In genomic region chr11:133928628-133929059, GRCh38 we compare ENCODE assay signal across 8 cellular contexts. TPM values are rescaled to one million over a fixed set of nuclear protein-coding genes. Genes with fewer than 3 reads are reported as not detected.
DNase-seq lines count a peak whose midpoint lies in the region; ATAC-seq, FAIRE-seq and TF ChIP-seq lines count a peak whose summit lies in the region.

No MANE protein-coding gene starts in this region.

- TF ChIP-seq CTCF in pancreas (IDR thresholded peaks at IDR 0.05) (no peak), psoas muscle (IDR thresholded peaks at IDR 0.05) (no peak)

- H3K4me1 ChIP-seq in pancreas (peaks cover 0 to 4% (median 0%) of the 10 kb centered on the region in 3 donors), psoas muscle (no peaks in the 10 kb centered on the region)

- FAIRE-seq in pancreas (lab: Jason Lieb, UNC) = no peak

- intact Hi-C loops in pancreas (cut with DNase I) (loop anchor here (5.0 to 10.0 kb wide), 2 partner anchors 214 to 216 kb away; no protein-coding TSS in a partner anchor), psoas muscle (cut with DNase I) (loop anchor here (5.0 kb wide), 2 partner anchors 119 to 214 kb away; no protein-coding TSS in a partner anchor)

- H3K27ac ChIP-seq in pancreas (no peak overlapping the region), psoas muscle (no peak overlapping the region)

- WGBS in pancreas, 2 donors = 24 to 27% methylated on average over 5 of the region's 5 CpGs
- 64 to 71% (median 67%) methylated on average over 5 of the region's 5 CpGs for WGBS in psoas muscle, 3 donors

- H3K9me3 ChIP-seq in pancreas (no peaks in the 10 kb centered on the region), psoas muscle (no peaks in the 10 kb centered on the region)

- H3K4me3 ChIP-seq in pancreas (no peak overlapping the region), psoas muscle (no peak overlapping the region)

- H3K36me3 ChIP-seq in pancreas (no peaks in the 10 kb centered on the region), psoas muscle (ENCODE audit: insufficient read depth in 1 of 2, low read depth in 1 of 2) (peaks cover 0 to 15% of the 10 kb centered on the region in 2 donors)

- H3K27me3 ChIP-seq in pancreas (no peaks in the 10 kb centered on the region), psoas muscle (ENCODE audit: insufficient read depth in 3 of 3, low read length in 2 of 3) (no peaks in the 10 kb centered on the region)

- ATAC-seq in GM18511 (IDR thresholded peaks at IDR 0.05; ENCODE audit: unreplicated experiment) = peak; percentile 48
- ATAC-seq in pancreas = peak; percentile 25 to 62 (median 42)
- no peak for ATAC-seq in GM21367 (IDR thresholded peaks at IDR 0.05; ENCODE audit: unreplicated experiment)
- no peak for ATAC-seq in GM19324 (IDR thresholded peaks at IDR 0.05; ENCODE audit: low FRiP score, unreplicated experiment)
- no peak for ATAC-seq in GM21515 (IDR thresholded peaks at IDR 0.05; ENCODE audit: unreplicated experiment)
- no peak for ATAC-seq in psoas muscle

- DNase-seq in NCI-H1417 treated with DMSO at 0.1 percent for 48 hours (lab: John Stamatoyannopoulos, UW) = peak; percentile 29
- peak; percentile 52 for DNase-seq in activated CD8-positive, alpha-beta memory T cell treated with anti-CD3 and anti-CD28 coated beads, Interleukin-2, amount 50 U/mL, for 4 hours
- DNase-seq in pancreas = no peak
- DNase-seq in psoas muscle = no peak

RNA-seq across cellular contexts. Expression of gene IGSF9B, which starts 28.1 kb away (rescaled TPM):
- total RNA-seq in pancreas (1 to 10 TPM; 1.1 to 5.8 (median 2.7) TPM), psoas muscle (1 to 10 TPM in 2 of 4 donors, under 1 TPM in 2; 0.84 to 3.4 (median 1.0) TPM)
- polyA plus RNA-seq in pancreas (1 to 10 TPM; 1.5 to 3.5 TPM), psoas muscle (1 to 10 TPM in 1 of 3 donors, under 1 TPM in 2; 0.56 to 1.5 (median 0.65) TPM)

Comparison
In these comparisons a context has a peak if more than half of its experiments do, and no peak if none do; other contexts are left out.
1. ATAC-seq: peak in GM18511 (single experiment) and pancreas (4 of 4); none in GM21367 (single experiment), GM19324 (single experiment), GM21515 (single experiment) and psoas muscle (0 of 4).
2. DNase-seq: peak in NCI-H1417 treated with DMSO at 0.1 percent for 48 hours (single experiment) and activated CD8-positive, alpha-beta memory T cell treated with anti-CD3 and anti-CD28 coated beads, Interleukin-2, amount 50 U/mL, for 4 hours (single experiment); none in pancreas (0 of 6) and psoas muscle (0 of 2).